ENCODE assay signal across 8 cellular contexts in genomic region chr5:178130576-178131445, GRCh38. TPM values are rescaled to one million over a fixed set of nuclear protein-coding genes. Genes with fewer than 3 reads are reported as not detected.
DNase-seq lines count a peak whose midpoint lies in the region; ATAC-seq, FAIRE-seq and TF ChIP-seq lines count a peak whose summit lies in the region.

A gene with protein sequence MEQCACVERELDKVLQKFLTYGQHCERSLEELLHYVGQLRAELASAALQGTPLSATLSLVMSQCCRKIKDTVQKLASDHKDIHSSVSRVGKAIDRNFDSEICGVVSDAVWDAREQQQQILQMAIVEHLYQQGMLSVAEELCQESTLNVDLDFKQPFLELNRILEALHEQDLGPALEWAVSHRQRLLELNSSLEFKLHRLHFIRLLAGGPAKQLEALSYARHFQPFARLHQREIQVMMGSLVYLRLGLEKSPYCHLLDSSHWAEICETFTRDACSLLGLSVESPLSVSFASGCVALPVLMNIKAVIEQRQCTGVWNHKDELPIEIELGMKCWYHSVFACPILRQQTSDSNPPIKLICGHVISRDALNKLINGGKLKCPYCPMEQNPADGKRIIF (plus strand): TSS chr5:178131014. CDS start chr5:178138120, 7,106 bp downstream.

- peak within 1 kb of the TSS; percentile 68 for H3K27ac ChIP-seq in keratinocyte (ENCODE audit: control insufficient read depth, insufficient read depth, low read length)

- peak within 1 kb of the TSS; percentile 76 to 95 (median 80) for H3K4me3 ChIP-seq in keratinocyte (ENCODE audit: control insufficient read depth in 2 of 3, extremely low read depth in 1 of 3, insufficient read depth in 2 of 3, low read depth in 1 of 3, low read length in 3 of 3)

- peaks cover 16% of the 10 kb centered on the region for H3K4me1 ChIP-seq in keratinocyte (ENCODE audit: control insufficient read depth, extremely low read depth, insufficient read depth, low read length)

- H3K9me1 ChIP-seq in keratinocyte (ENCODE audit: control insufficient read depth, extremely low read depth, insufficient read depth, low read length): no peaks in the 10 kb centered on the region

- H3K4me2 ChIP-seq in keratinocyte (ENCODE audit: control insufficient read depth, extremely low read depth, insufficient read depth, low read depth, low read length): peak within 1 kb of the TSS; percentile 98

- FAIRE-seq in keratinocyte (lab: Jason Lieb, UNC): no peak

- DNase-seq in AG08395 (ENCODE audit: low spot score): peak; percentile 93
- DNase-seq in NCI-H345 treated with DMSO at 0.1 percent for 48 hours (lab: John Stamatoyannopoulos, UW; ENCODE audit: unreplicated experiment): peak; percentile 74
- DNase-seq in activated CD4-positive, CD25-positive, alpha-beta regulatory T cell treated with anti-CD3 and anti-CD28 coated beads, Interleukin-2, amount 50 U/mL, for 72 hours: peak; percentile 90
- peak; percentile 74 for DNase-seq in cerebellar cortex (ENCODE audit: low spot score)
- DNase-seq in keratinocyte (ENCODE audit: low read depth, low spot score): no peak
- DNase-seq in stimulated activated CD4-positive, alpha-beta T cell treated with anti-CD3 and anti-CD28 coated beads, Interleukin-12 subunit alpha, Interleukin-12 subunit beta, amount 100 ng/mL, for 48 hours (ENCODE audit: low read depth in 2 of 3, low spot score in 1 of 3): peak; percentile 66 to 81 (median 69)

- H3K79me2 ChIP-seq in keratinocyte (ENCODE audit: control insufficient read depth, insufficient read depth, low read length): peaks cover 9% of the 10 kb centered on the region

- H2AFZ ChIP-seq in keratinocyte (ENCODE audit: control insufficient read depth, low read length): peak within 1 kb of the TSS; percentile 59

- no peak for TF ChIP-seq CTCF in keratinocyte (optimal IDR thresholded peaks at IDR 0.05 in 1 of 3, IDR thresholded peaks at IDR 0.05 in 1 of 3, conservative IDR thresholded peaks at IDR 0.05 in 1 of 3; ENCODE audit: extremely low read depth in 1 of 3, insufficient read depth in 2 of 3, low read length in 3 of 3)

- dilution Hi-C loops in keratinocyte (cut with MboI; ENCODE audit: extremely low pct_ligation_motif_present, low sequenced_read_pairs): no loop called here

- no peaks in the 10 kb centered on the region for H3K9me3 ChIP-seq in keratinocyte (ENCODE audit: control insufficient read depth, low read depth, low read length)

- H3K27me3 ChIP-seq in keratinocyte (ENCODE audit: control insufficient read depth, extremely low read depth, insufficient read depth, low read length): no peaks in the 10 kb centered on the region

- no peaks in the 10 kb centered on the region for H4K20me1 ChIP-seq in keratinocyte (ENCODE audit: control insufficient read depth, extremely low read depth, insufficient read depth, low read length)

- no peaks in the 10 kb centered on the region for H3K36me3 ChIP-seq in keratinocyte (ENCODE audit: control insufficient read depth in 2 of 2, extremely low read depth in 1 of 2, insufficient read depth in 2 of 2, low read length in 2 of 2)

- ATAC-seq in GM18873 (IDR thresholded peaks at IDR 0.05; ENCODE audit: low FRiP score, unreplicated experiment) (peak; percentile 55), HG03108 (IDR thresholded peaks at IDR 0.05; ENCODE audit: unreplicated experiment) (peak; percentile 84)

- peak within 1 kb of the TSS; percentile 79 for H3K9ac ChIP-seq in keratinocyte (ENCODE audit: control insufficient read depth, extremely low read depth, insufficient read depth, low read length)

RNA-seq across cellular contexts. Expression of the gene that starts here (rescaled TPM):
- 15.5 to 20.2 TPM (median 15.8 TPM) in 3 replicates for polyA plus RNA-seq in keratinocyte
- polyA plus RNA-seq in keratinocyte (2011; ENCODE audit: low read depth): 22.2 TPM
- 12.3 and 16.5 TPM in 2 replicates for polyA plus RNA-seq in keratinocyte (2011; cell fraction: cytosol; rRNA removed)
- 24.9 and 27.3 TPM in 2 replicates for polyA plus RNA-seq in keratinocyte (2011; cell fraction: nucleus; rRNA removed)
- 13.7 and 27.7 TPM in 2 replicates for polyA plus RNA-seq in keratinocyte (2012; ENCODE audit: low replicate concordance)
- polyA minus RNA-seq in keratinocyte: 14.9 to 21.6 TPM (median 17.6 TPM) in 3 replicates
- 10.0 TPM for polyA minus RNA-seq in keratinocyte (2011; cell fraction: cytosol; rRNA and poly(A)+ RNA removed)
- polyA minus RNA-seq in keratinocyte (2011; cell fraction: nucleus; rRNA and poly(A)+ RNA removed): 9.2 and 11.3 TPM in 2 replicates
